In the genomic region with DNA sequence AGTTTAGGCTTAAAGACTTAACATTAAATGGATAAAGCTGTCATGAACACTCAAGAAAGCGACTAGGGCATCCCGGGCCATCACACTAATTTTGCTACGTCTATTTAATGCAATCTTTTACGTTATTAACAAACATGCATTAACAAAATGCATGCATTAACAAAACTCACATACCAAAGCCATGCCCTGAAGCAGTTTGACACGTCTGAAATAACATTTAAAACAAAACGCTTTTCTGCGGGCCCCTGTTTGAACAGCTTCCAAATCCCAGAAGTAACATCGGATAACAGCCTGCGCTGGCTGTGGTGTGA, we compare ENCODE assay signal across 8 cellular contexts. TPM values are rescaled to one million over a fixed set of nuclear protein-coding genes. Genes with fewer than 3 reads are reported as not detected.
DNase-seq lines count a peak whose midpoint lies in the region; ATAC-seq and TF ChIP-seq lines count a peak whose summit lies in the region.

No MANE protein-coding gene starts in this region.

- peak overlapping the region; percentile 79; the same call in 1 of the 2 replicates for H2AFZ ChIP-seq in GM23338

- H3K9ac ChIP-seq in SK-N-MC (ENCODE audit: insufficient read length) = no peak overlapping the region

- H3K4me2 ChIP-seq in GM23338 = peak overlapping the region; percentile 96

- H3F3A ChIP-seq in GM23338 (replicated peaks; ENCODE audit: low read depth) = no peaks in the 10 kb centered on the region; the same call in 1 of the 2 replicates

- no peaks in the 10 kb centered on the region for H3K9me3 ChIP-seq in SK-N-MC (ENCODE audit: low read depth, low read length)

- no peak for DNase-seq in GM23338 (ENCODE audit: low spot score)
- no peak for DNase-seq in SK-N-MC (ENCODE audit: low read depth, low spot score)
- DNase-seq in fibroblast of peridontal ligament (ENCODE audit: extremely low read depth) = peak; percentile 17
- DNase-seq in retinal pigment epithelial cell (ENCODE audit: low read depth) = no peak
- no peak for DNase-seq in superior temporal gyrus (ENCODE audit: extremely low spot score)
- no peak for DNase-seq in HFFc6

- TF ChIP-seq CTCF in GM23338 (conservative IDR thresholded peaks at IDR 0.05; ENCODE audit: low read depth in 2 of 2) = no peak
- TF ChIP-seq CTCF in retinal pigment epithelial cell (conservative IDR thresholded peaks at IDR 0.05; ENCODE audit: low read depth, low read length) = no peak
- TF ChIP-seq CTCF in HFFc6 (IDR thresholded peaks at IDR 0.05) = no peak

- peaks cover 53% of the 10 kb centered on the region for H3K79me2 ChIP-seq in GM23338 (replicated peaks; ENCODE audit: insufficient read depth)

- no peaks in the 10 kb centered on the region for H3K27me3 ChIP-seq in GM23338 (ENCODE audit: insufficient read depth)

- H3K36me3 Mint-ChIP-seq in GM23338 (ENCODE audit: low read depth) = no peaks in the 10 kb centered on the region; the same call in 2 of the 3 replicates
- H3K36me3 Mint-ChIP-seq in HFFc6 (ENCODE audit: low read depth) = 0 out of 2 replicates have a peak, but pooled peaks cover 5% of the 10 kb centered on the region

- H3K4me3 ChIP-seq in GM23338 (peak overlapping the region; percentile 87), SK-N-MC (peak overlapping the region; percentile 54), retinal pigment epithelial cell (ENCODE audit: low read length) (peak overlapping the region; percentile 78)

- H3K4me1 Mint-ChIP-seq in GM23338 = peaks cover 55% of the 10 kb centered on the region
- H3K4me1 Mint-ChIP-seq in HFFc6 (ENCODE audit: low read depth) = no peaks in the 10 kb centered on the region

- H3K4me1 ChIP-seq in GM23338 (ENCODE audit: insufficient read depth) = peaks cover 60% of the 10 kb centered on the region

- H4K20me1 ChIP-seq in GM23338 (replicated peaks; ENCODE audit: insufficient read depth) = peaks cover 8% of the 10 kb centered on the region; the same call in 1 of the 2 replicates

- H3K9me3 Mint-ChIP-seq in GM23338 (no peaks in the 10 kb centered on the region; the same call in 1 of the 3 replicates), HFFc6 (peaks cover 12% of the 10 kb centered on the region)

- H3K4me3 Mint-ChIP-seq in GM23338 = peak overlapping the region; percentile 94
- H3K4me3 Mint-ChIP-seq in HFFc6 = no peak overlapping the region

- H3K27ac Mint-ChIP-seq in GM23338 (peak overlapping the region; percentile 41), HFFc6 (no peak overlapping the region)

- H3K27ac ChIP-seq in GM23338 (ENCODE audit: low read depth) = peak overlapping the region; percentile 90
- H3K27ac ChIP-seq in SK-N-MC = no peak overlapping the region

- no peaks in the 10 kb centered on the region for H3K36me3 ChIP-seq in GM23338 (ENCODE audit: insufficient read depth)
- H3K36me3 ChIP-seq in SK-N-MC (ENCODE audit: insufficient read depth, low read length) = no peaks in the 10 kb centered on the region

- H3K27me3 Mint-ChIP-seq in GM23338 (ENCODE audit: insufficient read depth, low read depth, poor library complexity) = peaks cover 9% of the 10 kb centered on the region
- peaks cover 3% of the 10 kb centered on the region for H3K27me3 Mint-ChIP-seq in HFFc6 (ENCODE audit: insufficient read depth)

- no peaks in the 10 kb centered on the region; the same call in 1 of the 2 replicates for H3K9me2 ChIP-seq in GM23338 (ENCODE audit: insufficient read depth)

- ATAC-seq in GM23338 (no peak), HG02623 (IDR thresholded peaks at IDR 0.05; ENCODE audit: unreplicated experiment) (no peak), HG02885 (IDR thresholded peaks at IDR 0.05; ENCODE audit: poor library complexity, unreplicated experiment) (no peak)

TF ChIP-seq in GM23338, 12 proteins besides CTCF, POLR2A, EP300 and RAD21:
- TF ChIP-seq, protein P1, sequence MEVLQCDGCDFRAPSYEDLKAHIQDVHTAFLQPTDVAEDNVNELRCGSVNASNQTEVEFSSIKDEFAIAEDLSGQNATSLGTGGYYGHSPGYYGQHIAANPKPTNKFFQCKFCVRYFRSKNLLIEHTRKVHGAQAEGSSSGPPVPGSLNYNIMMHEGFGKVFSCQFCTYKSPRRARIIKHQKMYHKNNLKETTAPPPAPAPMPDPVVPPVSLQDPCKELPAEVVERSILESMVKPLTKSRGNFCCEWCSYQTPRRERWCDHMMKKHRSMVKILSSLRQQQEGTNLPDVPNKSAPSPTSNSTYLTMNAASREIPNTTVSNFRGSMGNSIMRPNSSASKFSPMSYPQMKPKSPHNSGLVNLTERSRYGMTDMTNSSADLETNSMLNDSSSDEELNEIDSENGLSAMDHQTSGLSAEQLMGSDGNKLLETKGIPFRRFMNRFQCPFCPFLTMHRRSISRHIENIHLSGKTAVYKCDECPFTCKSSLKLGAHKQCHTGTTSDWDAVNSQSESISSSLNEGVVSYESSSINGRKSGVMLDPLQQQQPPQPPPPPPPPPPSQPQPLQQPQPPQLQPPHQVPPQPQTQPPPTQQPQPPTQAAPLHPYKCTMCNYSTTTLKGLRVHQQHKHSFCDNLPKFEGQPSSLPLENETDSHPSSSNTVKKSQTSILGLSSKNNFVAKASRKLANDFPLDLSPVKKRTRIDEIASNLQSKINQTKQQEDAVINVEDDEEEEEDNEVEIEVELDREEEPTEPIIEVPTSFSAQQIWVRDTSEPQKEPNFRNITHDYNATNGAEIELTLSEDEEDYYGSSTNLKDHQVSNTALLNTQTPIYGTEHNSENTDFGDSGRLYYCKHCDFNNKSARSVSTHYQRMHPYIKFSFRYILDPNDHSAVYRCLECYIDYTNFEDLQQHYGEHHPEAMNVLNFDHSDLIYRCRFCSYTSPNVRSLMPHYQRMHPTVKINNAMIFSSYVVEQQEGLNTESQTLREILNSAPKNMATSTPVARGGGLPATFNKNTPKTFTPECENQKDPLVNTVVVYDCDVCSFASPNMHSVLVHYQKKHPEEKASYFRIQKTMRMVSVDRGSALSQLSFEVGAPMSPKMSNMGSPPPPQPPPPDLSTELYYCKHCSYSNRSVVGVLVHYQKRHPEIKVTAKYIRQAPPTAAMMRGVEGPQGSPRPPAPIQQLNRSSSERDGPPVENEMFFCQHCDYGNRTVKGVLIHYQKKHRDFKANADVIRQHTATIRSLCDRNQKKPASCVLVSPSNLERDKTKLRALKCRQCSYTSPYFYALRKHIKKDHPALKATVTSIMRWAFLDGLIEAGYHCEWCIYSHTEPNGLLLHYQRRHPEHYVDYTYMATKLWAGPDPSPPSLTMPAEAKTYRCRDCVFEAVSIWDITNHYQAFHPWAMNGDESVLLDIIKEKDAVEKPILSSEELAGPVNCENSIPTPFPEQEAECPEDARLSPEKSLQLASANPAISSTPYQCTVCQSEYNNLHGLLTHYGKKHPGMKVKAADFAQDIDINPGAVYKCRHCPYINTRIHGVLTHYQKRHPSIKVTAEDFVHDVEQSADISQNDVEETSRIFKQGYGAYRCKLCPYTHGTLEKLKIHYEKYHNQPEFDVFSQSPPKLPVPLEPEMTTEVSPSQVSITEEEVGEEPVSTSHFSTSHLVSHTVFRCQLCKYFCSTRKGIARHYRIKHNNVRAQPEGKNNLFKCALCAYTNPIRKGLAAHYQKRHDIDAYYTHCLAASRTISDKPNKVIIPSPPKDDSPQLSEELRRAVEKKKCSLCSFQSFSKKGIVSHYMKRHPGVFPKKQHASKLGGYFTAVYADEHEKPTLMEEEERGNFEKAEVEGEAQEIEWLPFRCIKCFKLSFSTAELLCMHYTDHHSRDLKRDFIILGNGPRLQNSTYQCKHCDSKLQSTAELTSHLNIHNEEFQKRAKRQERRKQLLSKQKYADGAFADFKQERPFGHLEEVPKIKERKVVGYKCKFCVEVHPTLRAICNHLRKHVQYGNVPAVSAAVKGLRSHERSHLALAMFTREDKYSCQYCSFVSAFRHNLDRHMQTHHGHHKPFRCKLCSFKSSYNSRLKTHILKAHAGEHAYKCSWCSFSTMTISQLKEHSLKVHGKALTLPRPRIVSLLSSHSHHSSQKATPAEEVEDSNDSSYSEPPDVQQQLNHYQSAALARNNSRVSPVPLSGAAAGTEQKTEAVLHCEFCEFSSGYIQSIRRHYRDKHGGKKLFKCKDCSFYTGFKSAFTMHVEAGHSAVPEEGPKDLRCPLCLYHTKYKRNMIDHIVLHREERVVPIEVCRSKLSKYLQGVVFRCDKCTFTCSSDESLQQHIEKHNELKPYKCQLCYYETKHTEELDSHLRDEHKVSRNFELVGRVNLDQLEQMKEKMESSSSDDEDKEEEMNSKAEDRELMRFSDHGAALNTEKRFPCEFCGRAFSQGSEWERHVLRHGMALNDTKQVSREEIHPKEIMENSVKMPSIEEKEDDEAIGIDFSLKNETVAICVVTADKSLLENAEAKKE (CRISPR knock-in tag; IDR thresholded peaks at IDR 0.05) = no peak
- TF ChIP-seq NANOG (IDR thresholded peaks at IDR 0.05; ENCODE audit: borderline replicate concordance) (no peak), POLR2AphosphoS5 (IDR thresholded peaks at IDR 0.05; ENCODE audit: low read depth) (no peak), EZH2phosphoT487 (IDR thresholded peaks at IDR 0.05; ENCODE audit: unreplicated experiment) (no peak)
- TF ChIP-seq, protein P2, sequence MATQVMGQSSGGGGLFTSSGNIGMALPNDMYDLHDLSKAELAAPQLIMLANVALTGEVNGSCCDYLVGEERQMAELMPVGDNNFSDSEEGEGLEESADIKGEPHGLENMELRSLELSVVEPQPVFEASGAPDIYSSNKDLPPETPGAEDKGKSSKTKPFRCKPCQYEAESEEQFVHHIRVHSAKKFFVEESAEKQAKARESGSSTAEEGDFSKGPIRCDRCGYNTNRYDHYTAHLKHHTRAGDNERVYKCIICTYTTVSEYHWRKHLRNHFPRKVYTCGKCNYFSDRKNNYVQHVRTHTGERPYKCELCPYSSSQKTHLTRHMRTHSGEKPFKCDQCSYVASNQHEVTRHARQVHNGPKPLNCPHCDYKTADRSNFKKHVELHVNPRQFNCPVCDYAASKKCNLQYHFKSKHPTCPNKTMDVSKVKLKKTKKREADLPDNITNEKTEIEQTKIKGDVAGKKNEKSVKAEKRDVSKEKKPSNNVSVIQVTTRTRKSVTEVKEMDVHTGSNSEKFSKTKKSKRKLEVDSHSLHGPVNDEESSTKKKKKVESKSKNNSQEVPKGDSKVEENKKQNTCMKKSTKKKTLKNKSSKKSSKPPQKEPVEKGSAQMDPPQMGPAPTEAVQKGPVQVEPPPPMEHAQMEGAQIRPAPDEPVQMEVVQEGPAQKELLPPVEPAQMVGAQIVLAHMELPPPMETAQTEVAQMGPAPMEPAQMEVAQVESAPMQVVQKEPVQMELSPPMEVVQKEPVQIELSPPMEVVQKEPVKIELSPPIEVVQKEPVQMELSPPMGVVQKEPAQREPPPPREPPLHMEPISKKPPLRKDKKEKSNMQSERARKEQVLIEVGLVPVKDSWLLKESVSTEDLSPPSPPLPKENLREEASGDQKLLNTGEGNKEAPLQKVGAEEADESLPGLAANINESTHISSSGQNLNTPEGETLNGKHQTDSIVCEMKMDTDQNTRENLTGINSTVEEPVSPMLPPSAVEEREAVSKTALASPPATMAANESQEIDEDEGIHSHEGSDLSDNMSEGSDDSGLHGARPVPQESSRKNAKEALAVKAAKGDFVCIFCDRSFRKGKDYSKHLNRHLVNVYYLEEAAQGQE (IDR thresholded peaks at IDR 0.05; ENCODE audit: unreplicated experiment) = no peak

RNA-seq across cellular contexts. Expression of a gene that starts 0.5 kb away (rescaled TPM):
- total RNA-seq in GM23338 (2014; rRNA removed; shearing (Covaris generic)) = 33.8 and 40.4 TPM in 2 replicates
- polyA plus RNA-seq in GM23338 (2016; fragmentation: Nextera tagmentation; extraction: Ambion mirVana) = 14.8 and 15.9 TPM in 2 replicates
- not detected for total RNA-seq in HFFc6 (2021; fragmentation: NEBNext Ultra II Directional; extraction: Animal tissue kit (Norgen Biotek cat#: 25700))

Comparison
In these comparisons a context has a peak if more than half of its experiments do, and no peak if none do; other contexts are left out.
1. RNA of a gene that starts 0.5 kb away (total RNA-seq): 33.8 to 40.4 TPM in GM23338; not detected in HFFc6; every median in the first group is over 10 times any median in the second.
2. Peak in every context shown above with its lines, with median percentiles within 50 percentile points of each other: H3K4me3 ChIP-seq.